In the genomic region with DNA sequence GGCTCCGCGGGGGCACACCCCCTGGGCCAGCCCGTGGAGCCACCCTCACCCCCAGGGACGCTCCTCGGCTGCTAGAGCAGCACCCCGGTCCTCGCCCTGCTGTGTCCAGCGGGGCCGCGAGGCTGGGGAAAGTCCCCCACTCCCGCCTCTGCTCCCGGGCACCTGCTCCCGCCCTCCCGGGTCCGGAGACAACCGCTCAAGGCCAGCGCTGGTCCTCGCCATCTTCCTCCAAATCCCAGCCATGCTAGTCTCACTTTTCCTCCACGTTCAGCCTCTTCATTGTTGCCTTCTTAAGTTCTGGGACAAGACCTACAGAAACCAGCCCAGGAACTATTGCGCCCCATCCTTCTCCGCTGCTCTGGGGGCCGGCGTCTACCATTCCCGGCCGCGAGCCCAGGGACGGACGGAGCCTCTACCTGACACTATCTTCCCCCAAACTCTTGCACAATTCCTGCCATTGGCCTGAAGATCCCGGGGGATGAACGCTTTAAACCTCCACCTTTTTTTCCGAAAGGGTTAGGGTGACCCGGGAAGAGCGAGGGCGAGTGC, we compare ENCODE assay signal across 12 cellular contexts. TPM values are rescaled to one million over a fixed set of nuclear protein-coding genes. Genes with fewer than 3 reads are reported as not detected.
A peak's percentile ranks its signal among the peaks of the same experiment; 100 is the strongest.
DNase-seq lines count a peak whose midpoint lies in the region; ATAC-seq and TF ChIP-seq lines count a peak whose summit lies in the region.
"Had no signal": no experiment of that assay in that cellular context is flagged by ENCODE, and none has a peak within 500 bp of the region (broad histone marks: within the 10 kb centered on the region; RNA-seq: fewer than 3 reads in every experiment).

No MANE protein-coding gene starts in this region.

- TF ChIP-seq CTCF in vagina (IDR thresholded peaks at IDR 0.05) (no peak), A673 (conservative IDR thresholded peaks at IDR 0.05; ENCODE audit: low read depth, low read length) (no peak)

- no peaks in the 10 kb centered on the region for H3K36me3 Mint-ChIP-seq in activated naive CD8-positive, alpha-beta T cell treated with anti-CD3 and anti-CD28 coated beads, Interleukin-2, amount 50 U/mL, for 24 hours (ENCODE audit: low read depth)

- no peaks in the 10 kb centered on the region for H3K27me3 ChIP-seq in vagina
- H3K27me3 ChIP-seq in A673 (replicated peaks; ENCODE audit: insufficient read depth, low read depth, low read length, poor library complexity), result peaks cover 3% of the 10 kb centered on the region

- no peaks in the 10 kb centered on the region for H3K9me3 Mint-ChIP-seq in activated naive CD8-positive, alpha-beta T cell treated with anti-CD3 and anti-CD28 coated beads, Interleukin-2, amount 50 U/mL, for 24 hours

- no peak for ATAC-seq in left ventricle myocardium superior
- ATAC-seq in activated naive CD8-positive, alpha-beta T cell treated with anti-CD3 and anti-CD28 coated beads, Interleukin-2, amount 50 U/mL, for 24 hours, result no peak
- ATAC-seq in HG03571 (IDR thresholded peaks at IDR 0.05; ENCODE audit: unreplicated experiment), result no peak

- H3K4me1 ChIP-seq in vagina (peaks cover 20% of the 10 kb centered on the region), A673 (ENCODE audit: insufficient read depth, low read length, poor library complexity, severe bottlenecking) (no peaks in the 10 kb centered on the region)
- H3K4me1 ChIP-seq: breast epithelium, Caco-2 had no signal

- peaks cover 24% of the 10 kb centered on the region for H3K27me3 Mint-ChIP-seq in activated naive CD8-positive, alpha-beta T cell treated with anti-CD3 and anti-CD28 coated beads, Interleukin-2, amount 50 U/mL, for 24 hours

- H3K27ac Mint-ChIP-seq in activated naive CD8-positive, alpha-beta T cell treated with anti-CD3 and anti-CD28 coated beads, Interleukin-2, amount 50 U/mL, for 24 hours, result no peak overlapping the region

- H3K9me3 ChIP-seq in vagina (no peaks in the 10 kb centered on the region), A673 (ENCODE audit: low read depth, low read length, poor library complexity, severe bottlenecking) (no peaks in the 10 kb centered on the region)
- H3K9me3 ChIP-seq: breast epithelium, Caco-2 had no signal

- TF ChIP-seq POLR2A in vagina (IDR thresholded peaks at IDR 0.05), result no peak

- POLR2A ChIA-PET in A673 (lab: Charles Lee; ENCODE audit: low non-redundant PET), result no interaction called here

- intact Hi-C loops in cardiac septum (cut with DNase I), result no loop called here
- intact Hi-C loops in left ventricle myocardium superior (cut with micrococcal nuclease), result no loop called here
- intact Hi-C loops in vagina (cut with DNase I), result loop anchor here (10.0 kb wide), 1 partner anchor 169 kb away; no protein-coding TSS in a partner anchor
- intact Hi-C loops in A673 (cut with micrococcal nuclease; ENCODE audit: unreplicated experiment), result no loop called here

- H3K4me1 Mint-ChIP-seq in activated naive CD8-positive, alpha-beta T cell treated with anti-CD3 and anti-CD28 coated beads, Interleukin-2, amount 50 U/mL, for 24 hours, result peaks cover 9% of the 10 kb centered on the region

- H3K36me3 ChIP-seq in vagina (no peaks in the 10 kb centered on the region), A673 (ENCODE audit: insufficient read depth, low read length, poor library complexity, severe bottlenecking) (no peaks in the 10 kb centered on the region)
- H3K36me3 ChIP-seq: breast epithelium had no signal

- H3K27ac ChIP-seq in vagina, result no peak overlapping the region
- H3K27ac ChIP-seq in A673 (ENCODE audit: low read depth, low read length, poor library complexity, severe bottlenecking), result no peak overlapping the region
- H3K27ac ChIP-seq: breast epithelium had no signal

- BruUV-seq in A673 (replicated peaks; lab: Mats Ljungman, UMichigan), result no TSS peak

- CTCF ChIA-PET in A673 (lab: Charles Lee), result no interaction called here

- H3K4me3 ChIP-seq in vagina, result peak overlapping the region; percentile 15 to 21
- H3K4me3 ChIP-seq in A673 (ENCODE audit: low read depth, low read length, poor library complexity, severe bottlenecking), result no peak overlapping the region

- peak overlapping the region; percentile 67 for H3K4me3 Mint-ChIP-seq in activated naive CD8-positive, alpha-beta T cell treated with anti-CD3 and anti-CD28 coated beads, Interleukin-2, amount 50 U/mL, for 24 hours

- DNase-seq in cardiac septum (ENCODE audit: low spot score), result peak; percentile 51
- DNase-seq in left ventricle myocardium superior, result no peak
- no peak for DNase-seq in activated naive CD8-positive, alpha-beta T cell treated with anti-CD3 and anti-CD28 coated beads, Interleukin-2, amount 50 U/mL, for 24 hours
- peak; percentile 64 for DNase-seq in mesenteric fat pad (ENCODE audit: low spot score)
- no peak for DNase-seq in vagina (ENCODE audit: extremely low spot score in 2 of 2)
- no peak for DNase-seq in medulla oblongata (ENCODE audit: extremely low spot score)
- DNase-seq in A673 (ENCODE audit: low spot score), result no peak
- DNase-seq: hippocampal formation had no signal

RNA-seq across cellular contexts. Expression of gene KCP, which starts 4.8 kb away (rescaled TPM):
- total RNA-seq in cardiac septum, result 0.35 TPM
- total RNA-seq in left ventricle myocardium superior, result 0.12 TPM
- 5.1 TPM for total RNA-seq in mesenteric fat pad
- 1.2 TPM for total RNA-seq in vagina
- not detected in 2 replicates for total RNA-seq in A673 (2021)
- total RNA-seq: pulmonary artery endothelial cell had no signal

RNA-seq across cellular contexts. Expression of gene IRF5, which starts 22.4 kb away (rescaled TPM):
- total RNA-seq in cardiac septum, result 1.6 TPM
- total RNA-seq in left ventricle myocardium superior, result 2.9 TPM
- 17.3 TPM for total RNA-seq in mesenteric fat pad
- 15.0 TPM for total RNA-seq in vagina
- not detected in 2 replicates for total RNA-seq in A673 (2021)

RNA-seq across cellular contexts. Expression of gene ATP6V1F, which starts 52.7 kb away (rescaled TPM):
- total RNA-seq in cardiac septum (80.0 TPM), left ventricle myocardium superior (115 TPM), mesenteric fat pad (160 TPM), vagina (119 TPM), A673 (2021) (148 and 152 TPM in 2 replicates)

Comparison
In these comparisons a context has a peak if more than half of its experiments do, and no peak if none do; other contexts are left out.
1. DNase-seq: peak in cardiac septum (single experiment) and mesenteric fat pad (single experiment); none in left ventricle myocardium superior (single experiment), activated naive CD8-positive, alpha-beta T cell treated with anti-CD3 and anti-CD28 coated beads, Interleukin-2, amount 50 U/mL, for 24 hours (single experiment), vagina (0 of 2), medulla oblongata (single experiment) and A673 (single experiment).